In genomic region chr2:45651415-45652089, GRCh38 we compare ENCODE assay signal across 1 cellular context.
TF ChIP-seq lines count a peak whose summit lies in the region.

Gene PRKCE, plus strand, starts transcription at chr2:45651675.

TF ChIP-seq in SK-N-SH, 30 proteins besides CTCF, POLR2A, EP300 and RAD21 (continued from another document):
- TF ChIP-seq REST (IDR thresholded peaks at IDR 0.05; ENCODE audit: low read depth, low read length) (no peak), JUND (IDR thresholded peaks at IDR 0.05) (no peak), EZH2phosphoT487 (IDR thresholded peaks at IDR 0.05; ENCODE audit: borderline replicate concordance, low read depth) (no peak), MEF2A (IDR thresholded peaks at IDR 0.05; ENCODE audit: borderline replicate concordance, low read depth) (no peak), GABPA (IDR thresholded peaks at IDR 0.05; ENCODE audit: low read depth) (peak; percentile 60; the same call in 1 of the 2 replicates)
